ENCODE assay signal across 10 cellular contexts in the genomic region with DNA sequence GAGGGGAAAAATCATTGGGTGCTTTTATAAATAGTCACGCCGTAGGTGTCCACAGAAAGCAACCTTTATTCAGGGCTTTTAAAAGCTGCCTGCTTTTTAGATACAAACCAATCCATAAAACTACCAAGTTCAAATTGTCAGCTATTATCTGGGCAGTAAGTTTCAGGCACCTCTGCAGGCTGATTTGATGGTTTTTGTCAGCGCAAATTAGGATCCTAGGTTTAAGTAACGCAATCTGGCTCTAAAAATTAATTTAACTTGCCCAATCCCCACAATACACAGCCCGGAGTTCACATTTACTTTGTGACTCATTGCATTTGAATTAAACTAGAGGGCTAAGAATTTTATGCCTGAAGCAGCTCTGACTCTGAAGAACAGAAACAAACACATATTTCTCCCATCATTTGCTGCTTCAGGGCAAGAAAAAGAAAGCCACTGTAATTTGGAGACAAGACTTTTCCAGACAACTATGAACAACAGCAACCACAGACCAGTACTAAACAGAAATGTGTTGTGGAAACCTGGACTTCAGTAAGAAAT. TPM values are rescaled to one million over a fixed set of nuclear protein-coding genes. Genes with fewer than 3 reads are reported as not detected.
DNase-seq lines count a peak whose midpoint lies in the region; ATAC-seq lines count a peak whose summit lies in the region.
"Had no signal": no experiment of that assay in that cellular context is flagged by ENCODE, and none has a peak within 500 bp of the region (broad histone marks: within the 10 kb centered on the region; RNA-seq: fewer than 3 reads in every experiment).

No MANE protein-coding gene starts in this region.

- peak; percentile 78 for DNase-seq in GM03348 (ENCODE audit: low spot score)
- DNase-seq in T1000 (lab: John Stamatoyannopoulos, UW), result peak; percentile 99
- peak; percentile 81 for DNase-seq in fibroblast of the conjunctiva (ENCODE audit: low read depth)
- DNase-seq in renal cortical epithelial cell (ENCODE audit: low read depth), result peak; percentile 98
- DNase-seq in GF-D8 (lab: John Stamatoyannopoulos, UW), result no peak
- DNase-seq: activated CD4-positive, alpha-beta T cell treated with anti-CD3 and anti-CD28 coated beads, Interleukin-2, amount 50 U/mL, for 4 hours had no signal

- ATAC-seq in GM18870 (IDR thresholded peaks at IDR 0.05; ENCODE audit: unreplicated experiment), result no peak
- ATAC-seq in GM18861 (IDR thresholded peaks at IDR 0.05; ENCODE audit: unreplicated experiment), result no peak
- no peak for ATAC-seq in GM19351 (IDR thresholded peaks at IDR 0.05; ENCODE audit: unreplicated experiment)

RNA-seq across cellular contexts. Expression of a gene that starts 43.3 kb away (rescaled TPM):
- total RNA-seq in renal cortical epithelial cell, result 52.3 and 281 TPM in 2 replicates
- total RNA-seq: OCI-LY7 had no signal
